In genomic region chr17:41307647-41308046, GRCh38 we compare ENCODE assay signal across 10 cellular contexts. TPM values are rescaled to one million over a fixed set of nuclear protein-coding genes. Genes with fewer than 3 reads are reported as not detected.
DNase-seq lines count a peak whose midpoint lies in the region; ATAC-seq and TF ChIP-seq lines count a peak whose summit lies in the region.
"Had no signal": no experiment of that assay in that cellular context is flagged by ENCODE, and none has a peak within 500 bp of the region (broad histone marks: within the 10 kb centered on the region; RNA-seq: fewer than 3 reads in every experiment).

No MANE protein-coding gene starts in this region.

- H3K36me3 Mint-ChIP-seq in activated T-cell treated with anti-CD3 and anti-CD28 coated beads, Interleukin-2, amount 50 U/mL, for 4 hours (ENCODE audit: insufficient read depth): no peaks in the 10 kb centered on the region
- no peaks in the 10 kb centered on the region for H3K36me3 Mint-ChIP-seq in stimulated activated memory B cell treated with anti-CD40 and anti-IgM and Interleukin-4, amounts not matched to agents 10 μg/mL and 1 μg/mL and 100 μg/mL, for 72 hours

- no peak overlapping the region for H2AFZ ChIP-seq in SU-DHL-6 (ENCODE audit: low read depth, low read length, severe bottlenecking)

- no peaks in the 10 kb centered on the region for H3K9me3 ChIP-seq in SU-DHL-6 (ENCODE audit: insufficient read depth, low read length)

- no peaks in the 10 kb centered on the region for H3K9me2 ChIP-seq in SU-DHL-6 (replicated peaks; ENCODE audit: insufficient read depth, low read length)

- no peaks in the 10 kb centered on the region for H4K20me1 ChIP-seq in SU-DHL-6 (ENCODE audit: low read depth, low read length)

- no peak overlapping the region for H3K4me2 ChIP-seq in SU-DHL-6 (ENCODE audit: low read depth, low read length, poor library complexity, severe bottlenecking)

- no peak overlapping the region; the same call in 1 of the 2 replicates for H3K9ac ChIP-seq in SU-DHL-6 (ENCODE audit: low read length)

- H3K27ac ChIP-seq in SU-DHL-6 (ENCODE audit: low read depth, low read length): peak overlapping the region; percentile 92; the same call in 1 of the 2 replicates

- ATAC-seq in activated T-cell treated with anti-CD3 and anti-CD28 coated beads, Interleukin-2, amount 50 U/mL, for 4 hours: no peak
- no peak for ATAC-seq in stimulated activated memory B cell treated with anti-CD40 and anti-IgM and Interleukin-4, amounts not matched to agents 10 μg/mL and 1 μg/mL and 100 μg/mL, for 72 hours
- no peak for ATAC-seq in GM19023 (IDR thresholded peaks at IDR 0.05; ENCODE audit: unreplicated experiment)

- H3K79me2 ChIP-seq in SU-DHL-6 (ENCODE audit: insufficient read depth, low read length): no peaks in the 10 kb centered on the region

- no peak for DNase-seq in activated T-cell treated with anti-CD3 and anti-CD28 coated beads, Interleukin-2, amount 50 U/mL, for 4 hours
- DNase-seq in activated T-cell treated with anti-CD3 and anti-CD28 coated beads, Interleukin-2, amount 50 U/mL, for 1 hour: no peak
- DNase-seq in glomerular visceral epithelial cell (ENCODE audit: extremely low spot score) (peak; percentile 89), OCI-M2 (lab: John Stamatoyannopoulos, UW; ENCODE audit: unreplicated experiment) (no peak)
- DNase-seq in stimulated activated CD4-positive, alpha-beta T cell treated with anti-CD3 and anti-CD28 coated beads, Interleukin-4, amount 100 ng/mL, for 24 hours: no peak
- DNase-seq: small intestine had no signal

- no peak overlapping the region for H3K4me3 ChIP-seq in SU-DHL-6 (ENCODE audit: insufficient read depth, low read length, poor library complexity, severe bottlenecking)

- H3K9me3 Mint-ChIP-seq in activated T-cell treated with anti-CD3 and anti-CD28 coated beads, Interleukin-2, amount 50 U/mL, for 4 hours: no peaks in the 10 kb centered on the region
- no peaks in the 10 kb centered on the region for H3K9me3 Mint-ChIP-seq in stimulated activated memory B cell treated with anti-CD40 and anti-IgM and Interleukin-4, amounts not matched to agents 10 μg/mL and 1 μg/mL and 100 μg/mL, for 72 hours

- no peak for TF ChIP-seq CTCF in SU-DHL-6 (IDR thresholded peaks at IDR 0.05; ENCODE audit: insufficient read depth, low read length, poor library complexity, severe bottlenecking)

- peak overlapping the region; percentile 74 for H3K4me3 Mint-ChIP-seq in activated T-cell treated with anti-CD3 and anti-CD28 coated beads, Interleukin-2, amount 50 U/mL, for 4 hours
- H3K4me3 Mint-ChIP-seq in stimulated activated memory B cell treated with anti-CD40 and anti-IgM and Interleukin-4, amounts not matched to agents 10 μg/mL and 1 μg/mL and 100 μg/mL, for 72 hours: no peak overlapping the region

- H3K27ac Mint-ChIP-seq in stimulated activated memory B cell treated with anti-CD40 and anti-IgM and Interleukin-4, amounts not matched to agents 10 μg/mL and 1 μg/mL and 100 μg/mL, for 72 hours: peak overlapping the region; percentile 95

- no peaks in the 10 kb centered on the region for H3K27me3 ChIP-seq in SU-DHL-6 (ENCODE audit: low read length)

- no peaks in the 10 kb centered on the region for H3K36me3 ChIP-seq in SU-DHL-6 (ENCODE audit: low read length)

- peaks cover 55% of the 10 kb centered on the region for H3K4me1 Mint-ChIP-seq in activated T-cell treated with anti-CD3 and anti-CD28 coated beads, Interleukin-2, amount 50 U/mL, for 4 hours (ENCODE audit: low read depth)
- peaks cover 36% of the 10 kb centered on the region for H3K4me1 Mint-ChIP-seq in stimulated activated memory B cell treated with anti-CD40 and anti-IgM and Interleukin-4, amounts not matched to agents 10 μg/mL and 1 μg/mL and 100 μg/mL, for 72 hours

- peaks cover 15% of the 10 kb centered on the region for H3F3A ChIP-seq in SU-DHL-6 (ENCODE audit: insufficient read depth)

- no peaks in the 10 kb centered on the region for H3K27me3 Mint-ChIP-seq in activated T-cell treated with anti-CD3 and anti-CD28 coated beads, Interleukin-2, amount 50 U/mL, for 4 hours (ENCODE audit: low read depth)
- no peaks in the 10 kb centered on the region for H3K27me3 Mint-ChIP-seq in stimulated activated memory B cell treated with anti-CD40 and anti-IgM and Interleukin-4, amounts not matched to agents 10 μg/mL and 1 μg/mL and 100 μg/mL, for 72 hours

RNA-seq across cellular contexts. Expression of gene KRTAP16-1, which starts 1.5 kb away (rescaled TPM):
- total RNA-seq in activated T-cell treated with anti-CD3 and anti-CD28 coated beads, Interleukin-2, amount 50 U/mL, for 4 hours: not detected
- total RNA-seq: MCF 10A had no signal

RNA-seq across cellular contexts. Expression of gene KRTAP29-1, which starts 5.0 kb away (rescaled TPM):
- total RNA-seq in activated T-cell treated with anti-CD3 and anti-CD28 coated beads, Interleukin-2, amount 50 U/mL, for 4 hours: not detected
- total RNA-seq: MCF 10A had no signal

RNA-seq across cellular contexts. Expression of gene KRTAP17-1, which starts 7.9 kb away (rescaled TPM):
- not detected for total RNA-seq in activated T-cell treated with anti-CD3 and anti-CD28 coated beads, Interleukin-2, amount 50 U/mL, for 4 hours
- total RNA-seq: MCF 10A had no signal

RNA-seq across cellular contexts. Expression of gene KRTAP9-7, which starts 32.1 kb away (rescaled TPM):
- not detected for total RNA-seq in activated T-cell treated with anti-CD3 and anti-CD28 coated beads, Interleukin-2, amount 50 U/mL, for 4 hours
- total RNA-seq: MCF 10A had no signal

RNA-seq across cellular contexts. Expression of gene KRTAP9-6, which starts 42.5 kb away (rescaled TPM):
- not detected for total RNA-seq in activated T-cell treated with anti-CD3 and anti-CD28 coated beads, Interleukin-2, amount 50 U/mL, for 4 hours
- total RNA-seq: MCF 10A had no signal
